ENCODE assay signal across 1 cellular context in the genomic region with DNA sequence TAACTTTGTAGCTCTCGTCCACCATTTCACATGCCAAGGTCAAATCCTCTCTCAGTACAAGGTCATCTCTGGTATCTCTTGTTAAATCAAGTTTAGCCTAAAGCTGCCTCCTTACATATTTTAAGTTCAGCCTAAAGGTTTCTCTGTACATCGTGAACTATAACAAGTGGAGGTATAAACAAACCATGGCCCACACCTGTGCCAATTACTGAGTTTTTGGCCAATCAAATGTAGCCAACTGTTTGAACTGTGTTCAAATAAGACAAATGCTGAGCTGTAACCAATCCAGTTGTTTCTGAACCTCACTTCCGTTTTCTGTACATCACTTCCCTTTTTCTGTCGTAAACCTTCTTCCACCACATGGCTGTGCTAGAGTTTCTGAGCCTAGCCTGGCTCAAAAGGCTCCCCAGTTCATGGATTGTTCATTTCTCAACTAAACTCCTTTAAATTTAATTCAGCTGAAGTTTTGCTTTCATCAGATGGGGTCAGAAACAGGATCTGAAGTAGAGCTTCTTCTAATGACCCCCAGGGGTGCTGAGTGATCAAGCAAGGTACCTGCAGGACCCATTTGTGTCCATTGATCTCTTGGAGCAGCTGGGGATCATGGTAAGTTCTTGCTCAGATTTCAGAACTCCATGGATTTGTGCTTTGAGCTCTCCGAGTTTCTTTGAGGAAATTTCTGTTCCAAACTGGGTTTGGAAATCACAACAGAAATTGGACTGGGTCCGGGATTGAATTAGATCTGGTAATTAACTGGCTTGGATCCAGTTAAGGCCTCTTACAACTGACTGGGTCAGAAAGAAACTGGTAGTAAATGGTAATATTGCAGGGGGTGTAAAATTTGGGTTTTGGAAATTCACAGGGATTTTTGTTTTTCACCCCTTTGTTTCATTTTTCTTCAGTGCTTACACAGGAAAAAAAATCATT.
TF ChIP-seq lines count a peak whose summit lies in the region.

No MANE protein-coding gene starts in this region.

TF ChIP-seq in K562, 482 proteins besides CTCF, POLR2A, EP300 and RAD21 (continued from another document and continues in another):
- TF ChIP-seq, protein P1, sequence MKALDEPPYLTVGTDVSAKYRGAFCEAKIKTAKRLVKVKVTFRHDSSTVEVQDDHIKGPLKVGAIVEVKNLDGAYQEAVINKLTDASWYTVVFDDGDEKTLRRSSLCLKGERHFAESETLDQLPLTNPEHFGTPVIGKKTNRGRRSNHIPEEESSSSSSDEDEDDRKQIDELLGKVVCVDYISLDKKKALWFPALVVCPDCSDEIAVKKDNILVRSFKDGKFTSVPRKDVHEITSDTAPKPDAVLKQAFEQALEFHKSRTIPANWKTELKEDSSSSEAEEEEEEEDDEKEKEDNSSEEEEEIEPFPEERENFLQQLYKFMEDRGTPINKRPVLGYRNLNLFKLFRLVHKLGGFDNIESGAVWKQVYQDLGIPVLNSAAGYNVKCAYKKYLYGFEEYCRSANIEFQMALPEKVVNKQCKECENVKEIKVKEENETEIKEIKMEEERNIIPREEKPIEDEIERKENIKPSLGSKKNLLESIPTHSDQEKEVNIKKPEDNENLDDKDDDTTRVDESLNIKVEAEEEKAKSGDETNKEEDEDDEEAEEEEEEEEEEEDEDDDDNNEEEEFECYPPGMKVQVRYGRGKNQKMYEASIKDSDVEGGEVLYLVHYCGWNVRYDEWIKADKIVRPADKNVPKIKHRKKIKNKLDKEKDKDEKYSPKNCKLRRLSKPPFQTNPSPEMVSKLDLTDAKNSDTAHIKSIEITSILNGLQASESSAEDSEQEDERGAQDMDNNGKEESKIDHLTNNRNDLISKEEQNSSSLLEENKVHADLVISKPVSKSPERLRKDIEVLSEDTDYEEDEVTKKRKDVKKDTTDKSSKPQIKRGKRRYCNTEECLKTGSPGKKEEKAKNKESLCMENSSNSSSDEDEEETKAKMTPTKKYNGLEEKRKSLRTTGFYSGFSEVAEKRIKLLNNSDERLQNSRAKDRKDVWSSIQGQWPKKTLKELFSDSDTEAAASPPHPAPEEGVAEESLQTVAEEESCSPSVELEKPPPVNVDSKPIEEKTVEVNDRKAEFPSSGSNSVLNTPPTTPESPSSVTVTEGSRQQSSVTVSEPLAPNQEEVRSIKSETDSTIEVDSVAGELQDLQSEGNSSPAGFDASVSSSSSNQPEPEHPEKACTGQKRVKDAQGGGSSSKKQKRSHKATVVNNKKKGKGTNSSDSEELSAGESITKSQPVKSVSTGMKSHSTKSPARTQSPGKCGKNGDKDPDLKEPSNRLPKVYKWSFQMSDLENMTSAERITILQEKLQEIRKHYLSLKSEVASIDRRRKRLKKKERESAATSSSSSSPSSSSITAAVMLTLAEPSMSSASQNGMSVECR (CRISPR knock-in tag; IDR thresholded peaks at IDR 0.05): peak; percentile 39; the same call in 1 of the 2 replicates
- TF ChIP-seq NFYB (IDR thresholded peaks at IDR 0.05; ENCODE audit: extremely low read depth, insufficient read length): peak; percentile 46
- no peak for TF ChIP-seq RB1 (IDR thresholded peaks at IDR 0.05; ENCODE audit: low read depth)
- TF ChIP-seq MCM2 (IDR thresholded peaks at IDR 0.05; ENCODE audit: low read depth): no peak
- TF ChIP-seq ARID3A (IDR thresholded peaks at IDR 0.05; ENCODE audit: borderline replicate concordance, low read depth, low read length): no peak
- TF ChIP-seq ERF (CRISPR knock-in tag; IDR thresholded peaks at IDR 0.05): no peak
- peak in 1 of 2 experiments; percentile 92; a peak in 2 of 3 replicates for TF ChIP-seq CBX3 (IDR thresholded peaks at IDR 0.05; ENCODE audit: borderline replicate concordance in 1 of 2, low read length in 2 of 2)
- peak; percentile 5; the same call in 1 of the 2 replicates for TF ChIP-seq ZNF134 (CRISPR knock-in tag; conservative IDR thresholded peaks at IDR 0.05)
- TF ChIP-seq TFE3 (CRISPR knock-in tag; IDR thresholded peaks at IDR 0.05): no peak
- peak; percentile 100 for TF ChIP-seq FOXM1 (IDR thresholded peaks at IDR 0.05; ENCODE audit: low read depth)
- TF ChIP-seq FOXM1 (CRISPR knock-in tag; IDR thresholded peaks at IDR 0.05; ENCODE audit: low read depth): peak; percentile 98
- TF ChIP-seq, protein P2, sequence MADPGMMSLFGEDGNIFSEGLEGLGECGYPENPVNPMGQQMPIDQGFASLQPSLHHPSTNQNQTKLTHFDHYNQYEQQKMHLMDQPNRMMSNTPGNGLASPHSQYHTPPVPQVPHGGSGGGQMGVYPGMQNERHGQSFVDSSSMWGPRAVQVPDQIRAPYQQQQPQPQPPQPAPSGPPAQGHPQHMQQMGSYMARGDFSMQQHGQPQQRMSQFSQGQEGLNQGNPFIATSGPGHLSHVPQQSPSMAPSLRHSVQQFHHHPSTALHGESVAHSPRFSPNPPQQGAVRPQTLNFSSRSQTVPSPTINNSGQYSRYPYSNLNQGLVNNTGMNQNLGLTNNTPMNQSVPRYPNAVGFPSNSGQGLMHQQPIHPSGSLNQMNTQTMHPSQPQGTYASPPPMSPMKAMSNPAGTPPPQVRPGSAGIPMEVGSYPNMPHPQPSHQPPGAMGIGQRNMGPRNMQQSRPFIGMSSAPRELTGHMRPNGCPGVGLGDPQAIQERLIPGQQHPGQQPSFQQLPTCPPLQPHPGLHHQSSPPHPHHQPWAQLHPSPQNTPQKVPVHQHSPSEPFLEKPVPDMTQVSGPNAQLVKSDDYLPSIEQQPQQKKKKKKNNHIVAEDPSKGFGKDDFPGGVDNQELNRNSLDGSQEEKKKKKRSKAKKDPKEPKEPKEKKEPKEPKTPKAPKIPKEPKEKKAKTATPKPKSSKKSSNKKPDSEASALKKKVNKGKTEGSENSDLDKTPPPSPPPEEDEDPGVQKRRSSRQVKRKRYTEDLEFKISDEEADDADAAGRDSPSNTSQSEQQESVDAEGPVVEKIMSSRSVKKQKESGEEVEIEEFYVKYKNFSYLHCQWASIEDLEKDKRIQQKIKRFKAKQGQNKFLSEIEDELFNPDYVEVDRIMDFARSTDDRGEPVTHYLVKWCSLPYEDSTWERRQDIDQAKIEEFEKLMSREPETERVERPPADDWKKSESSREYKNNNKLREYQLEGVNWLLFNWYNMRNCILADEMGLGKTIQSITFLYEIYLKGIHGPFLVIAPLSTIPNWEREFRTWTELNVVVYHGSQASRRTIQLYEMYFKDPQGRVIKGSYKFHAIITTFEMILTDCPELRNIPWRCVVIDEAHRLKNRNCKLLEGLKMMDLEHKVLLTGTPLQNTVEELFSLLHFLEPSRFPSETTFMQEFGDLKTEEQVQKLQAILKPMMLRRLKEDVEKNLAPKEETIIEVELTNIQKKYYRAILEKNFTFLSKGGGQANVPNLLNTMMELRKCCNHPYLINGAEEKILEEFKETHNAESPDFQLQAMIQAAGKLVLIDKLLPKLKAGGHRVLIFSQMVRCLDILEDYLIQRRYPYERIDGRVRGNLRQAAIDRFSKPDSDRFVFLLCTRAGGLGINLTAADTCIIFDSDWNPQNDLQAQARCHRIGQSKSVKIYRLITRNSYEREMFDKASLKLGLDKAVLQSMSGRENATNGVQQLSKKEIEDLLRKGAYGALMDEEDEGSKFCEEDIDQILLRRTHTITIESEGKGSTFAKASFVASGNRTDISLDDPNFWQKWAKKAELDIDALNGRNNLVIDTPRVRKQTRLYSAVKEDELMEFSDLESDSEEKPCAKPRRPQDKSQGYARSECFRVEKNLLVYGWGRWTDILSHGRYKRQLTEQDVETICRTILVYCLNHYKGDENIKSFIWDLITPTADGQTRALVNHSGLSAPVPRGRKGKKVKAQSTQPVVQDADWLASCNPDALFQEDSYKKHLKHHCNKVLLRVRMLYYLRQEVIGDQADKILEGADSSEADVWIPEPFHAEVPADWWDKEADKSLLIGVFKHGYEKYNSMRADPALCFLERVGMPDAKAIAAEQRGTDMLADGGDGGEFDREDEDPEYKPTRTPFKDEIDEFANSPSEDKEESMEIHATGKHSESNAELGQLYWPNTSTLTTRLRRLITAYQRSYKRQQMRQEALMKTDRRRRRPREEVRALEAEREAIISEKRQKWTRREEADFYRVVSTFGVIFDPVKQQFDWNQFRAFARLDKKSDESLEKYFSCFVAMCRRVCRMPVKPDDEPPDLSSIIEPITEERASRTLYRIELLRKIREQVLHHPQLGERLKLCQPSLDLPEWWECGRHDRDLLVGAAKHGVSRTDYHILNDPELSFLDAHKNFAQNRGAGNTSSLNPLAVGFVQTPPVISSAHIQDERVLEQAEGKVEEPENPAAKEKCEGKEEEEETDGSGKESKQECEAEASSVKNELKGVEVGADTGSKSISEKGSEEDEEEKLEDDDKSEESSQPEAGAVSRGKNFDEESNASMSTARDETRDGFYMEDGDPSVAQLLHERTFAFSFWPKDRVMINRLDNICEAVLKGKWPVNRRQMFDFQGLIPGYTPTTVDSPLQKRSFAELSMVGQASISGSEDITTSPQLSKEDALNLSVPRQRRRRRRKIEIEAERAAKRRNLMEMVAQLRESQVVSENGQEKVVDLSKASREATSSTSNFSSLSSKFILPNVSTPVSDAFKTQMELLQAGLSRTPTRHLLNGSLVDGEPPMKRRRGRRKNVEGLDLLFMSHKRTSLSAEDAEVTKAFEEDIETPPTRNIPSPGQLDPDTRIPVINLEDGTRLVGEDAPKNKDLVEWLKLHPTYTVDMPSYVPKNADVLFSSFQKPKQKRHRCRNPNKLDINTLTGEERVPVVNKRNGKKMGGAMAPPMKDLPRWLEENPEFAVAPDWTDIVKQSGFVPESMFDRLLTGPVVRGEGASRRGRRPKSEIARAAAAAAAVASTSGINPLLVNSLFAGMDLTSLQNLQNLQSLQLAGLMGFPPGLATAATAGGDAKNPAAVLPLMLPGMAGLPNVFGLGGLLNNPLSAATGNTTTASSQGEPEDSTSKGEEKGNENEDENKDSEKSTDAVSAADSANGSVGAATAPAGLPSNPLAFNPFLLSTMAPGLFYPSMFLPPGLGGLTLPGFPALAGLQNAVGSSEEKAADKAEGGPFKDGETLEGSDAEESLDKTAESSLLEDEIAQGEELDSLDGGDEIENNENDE (IDR thresholded peaks at IDR 0.05; ENCODE audit: low read depth, low read length): no peak
- TF ChIP-seq MEIS2 (IDR thresholded peaks at IDR 0.05; ENCODE audit: partially characterized antibody): peak; percentile 36
- TF ChIP-seq CCNT2 (IDR thresholded peaks at IDR 0.05; ENCODE audit: borderline replicate concordance, extremely low read depth, insufficient read length, low read depth, low read length): no peak
- no peak for TF ChIP-seq TCF7L2 (IDR thresholded peaks at IDR 0.05; ENCODE audit: low read depth, low read length)
- TF ChIP-seq ZNF224 (CRISPR knock-in tag; IDR thresholded peaks at IDR 0.05): no peak
- TF ChIP-seq GTF2E2 (tag; IDR thresholded peaks at IDR 0.05): peak; percentile 73
- no peak; the same call in 1 of the 2 replicates for TF ChIP-seq ILK (tag; IDR thresholded peaks at IDR 0.05; ENCODE audit: borderline replicate concordance, low read depth)
- peak; percentile 90 for TF ChIP-seq NFRKB (IDR thresholded peaks at IDR 0.05; ENCODE audit: low read depth)
- TF ChIP-seq ZBTB34 (CRISPR knock-in tag; IDR thresholded peaks at IDR 0.05): no peak
- TF ChIP-seq, protein P3, sequence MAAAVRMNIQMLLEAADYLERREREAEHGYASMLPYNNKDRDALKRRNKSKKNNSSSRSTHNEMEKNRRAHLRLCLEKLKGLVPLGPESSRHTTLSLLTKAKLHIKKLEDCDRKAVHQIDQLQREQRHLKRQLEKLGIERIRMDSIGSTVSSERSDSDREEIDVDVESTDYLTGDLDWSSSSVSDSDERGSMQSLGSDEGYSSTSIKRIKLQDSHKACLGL (CRISPR knock-in tag; IDR thresholded peaks at IDR 0.05; ENCODE audit: borderline replicate concordance, poor library complexity, severe bottlenecking): no peak
- TF ChIP-seq CREB3L1 (IDR thresholded peaks at IDR 0.05; ENCODE audit: borderline replicate concordance, low read depth): peak; percentile 34; the same call in 1 of the 2 replicates
- no peak for TF ChIP-seq ZNF785 (CRISPR knock-in tag; IDR thresholded peaks at IDR 0.05)
- peak; percentile 73 for TF ChIP-seq MEF2D (tag; conservative IDR thresholded peaks at IDR 0.05; ENCODE audit: low read depth)
